In genomic region chr18:2910261-2910660, GRCh38 we compare ENCODE assay signal across 16 cellular contexts.
DNase-seq lines count a peak whose midpoint lies in the region; ATAC-seq and TF ChIP-seq lines count a peak whose summit lies in the region.
"Had no signal": no experiment of that assay in that cellular context is flagged by ENCODE, and none has a peak within 500 bp of the region (broad histone marks: within the 10 kb centered on the region; RNA-seq: fewer than 3 reads in every experiment).

No MANE protein-coding gene starts in this region.

- H3K4me3 Mint-ChIP-seq in activated T-cell treated with anti-CD3 and anti-CD28 coated beads, Interleukin-2, amount 50 U/mL, for 24 hours: no peak overlapping the region
- H3K4me3 Mint-ChIP-seq in activated T-cell treated with anti-CD3 and anti-CD28 coated beads, Interleukin-2, amount 50 U/mL, for 4 hours: no peak overlapping the region
- H3K4me3 Mint-ChIP-seq: CD8-positive, alpha-beta T cell had no signal

- intact Hi-C loops in body of pancreas (cut with DNase I): loop anchor here (10.0 kb wide), 1 partner anchor 55 kb away; no protein-coding TSS in a partner anchor

- no peaks in the 10 kb centered on the region for H3K9me3 Mint-ChIP-seq in activated T-cell treated with anti-CD3 and anti-CD28 coated beads, Interleukin-2, amount 50 U/mL, for 24 hours
- H3K9me3 Mint-ChIP-seq in activated T-cell treated with anti-CD3 and anti-CD28 coated beads, Interleukin-2, amount 50 U/mL, for 4 hours: no peaks in the 10 kb centered on the region
- H3K9me3 Mint-ChIP-seq: CD8-positive, alpha-beta T cell; IgD-negative memory B cell had no signal

- peaks cover 81% of the 10 kb centered on the region for H3K36me3 Mint-ChIP-seq in activated T-cell treated with anti-CD3 and anti-CD28 coated beads, Interleukin-2, amount 50 U/mL, for 24 hours (ENCODE audit: low read depth)
- H3K36me3 Mint-ChIP-seq in activated T-cell treated with anti-CD3 and anti-CD28 coated beads, Interleukin-2, amount 50 U/mL, for 4 hours (ENCODE audit: insufficient read depth): peaks cover 6% of the 10 kb centered on the region

- TF ChIP-seq POLR2A in body of pancreas (IDR thresholded peaks at IDR 0.05): no peak

- no peaks in the 10 kb centered on the region for H3K27me3 Mint-ChIP-seq in activated T-cell treated with anti-CD3 and anti-CD28 coated beads, Interleukin-2, amount 50 U/mL, for 24 hours
- H3K27me3 Mint-ChIP-seq in activated T-cell treated with anti-CD3 and anti-CD28 coated beads, Interleukin-2, amount 50 U/mL, for 4 hours (ENCODE audit: low read depth): no peaks in the 10 kb centered on the region
- H3K27me3 Mint-ChIP-seq: IgD-negative memory B cell had no signal

- H3K4me2 ChIP-seq in parathyroid adenoma (ENCODE audit: low read length): no peak overlapping the region

- ATAC-seq in activated T-cell treated with anti-CD3 and anti-CD28 coated beads, Interleukin-2, amount 50 U/mL, for 4 hours: no peak
- ATAC-seq in HG03108 (IDR thresholded peaks at IDR 0.05; ENCODE audit: unreplicated experiment): no peak
- no peak for ATAC-seq in HG02571 (IDR thresholded peaks at IDR 0.05; ENCODE audit: unreplicated experiment)
- no peak for ATAC-seq in body of pancreas
- ATAC-seq: CD8-positive, alpha-beta T cell had no signal

- no peak for DNase-seq in activated T-cell treated with anti-CD3 and anti-CD28 coated beads, Interleukin-2, amount 50 U/mL, for 24 hours
- no peak for DNase-seq in activated T-cell treated with anti-CD3 and anti-CD28 coated beads, Interleukin-2, amount 50 U/mL, for 4 hours
- peak; percentile 67 for DNase-seq in coronary artery (ENCODE audit: low spot score)
- DNase-seq in ureter (ENCODE audit: low spot score): peak; percentile 33
- no peak for DNase-seq in body of pancreas
- DNase-seq: ACHN, COR-L47, DND-41, GDM1 had no signal

- peak overlapping the region; percentile 56 for H3K27ac Mint-ChIP-seq in activated T-cell treated with anti-CD3 and anti-CD28 coated beads, Interleukin-2, amount 50 U/mL, for 24 hours

- no peak overlapping the region for H3K27ac ChIP-seq in coronary artery
- H3K27ac ChIP-seq in parathyroid adenoma: peak overlapping the region; percentile 99
- H3K27ac ChIP-seq in body of pancreas: no peak overlapping the region
- H3K27ac ChIP-seq: C4-2B had no signal

- TF ChIP-seq CTCF in coronary artery (IDR thresholded peaks at IDR 0.05): no peak
- TF ChIP-seq CTCF in parathyroid adenoma (IDR thresholded peaks at IDR 0.05): no peak
- TF ChIP-seq CTCF in body of pancreas (IDR thresholded peaks at IDR 0.05): no peak

- H3K4me1 ChIP-seq in parathyroid adenoma (peaks cover 76% of the 10 kb centered on the region), body of pancreas (peaks cover 21% of the 10 kb centered on the region)
- H3K4me1 ChIP-seq: HAP-1 had no signal

- H3K4me3 ChIP-seq in coronary artery: no peak overlapping the region
- no peak overlapping the region for H3K4me3 ChIP-seq in parathyroid adenoma (ENCODE audit: low read depth, low read length)
- no peak overlapping the region for H3K4me3 ChIP-seq in body of pancreas
- H3K4me3 ChIP-seq: HAP-1 had no signal

- no peak overlapping the region for H3K9ac ChIP-seq in parathyroid adenoma

- WGBS in body of pancreas, 2 donors: 75 to 100% methylated on average over 3 to 7 of the region's 10 CpGs

- H3K79me2 ChIP-seq in parathyroid adenoma: peaks cover 60% of the 10 kb centered on the region

- H3K36me3 ChIP-seq in parathyroid adenoma (ENCODE audit: control insufficient read depth, insufficient read depth, low read length): no peaks in the 10 kb centered on the region
- no peaks in the 10 kb centered on the region for H3K36me3 ChIP-seq in body of pancreas (replicated peaks in 1 of 2; ENCODE audit: insufficient read depth in 1 of 2, low read depth in 2 of 2)
- H3K36me3 ChIP-seq: HAP-1 had no signal

- H3K9me3 ChIP-seq in parathyroid adenoma (ENCODE audit: control insufficient read depth, low read length) (no peaks in the 10 kb centered on the region), body of pancreas (no peaks in the 10 kb centered on the region)
- H3K9me3 ChIP-seq: HAP-1 had no signal

- no peak overlapping the region for H2AFZ ChIP-seq in parathyroid adenoma

- H3K27me3 ChIP-seq in parathyroid adenoma (ENCODE audit: control insufficient read depth, insufficient read depth, low read length) (no peaks in the 10 kb centered on the region), body of pancreas (peaks cover 0 to 10% of the 10 kb centered on the region in 2 donors)

- H3K4me1 Mint-ChIP-seq in activated T-cell treated with anti-CD3 and anti-CD28 coated beads, Interleukin-2, amount 50 U/mL, for 24 hours (ENCODE audit: low read depth): peaks cover 22% of the 10 kb centered on the region
- H3K4me1 Mint-ChIP-seq in activated T-cell treated with anti-CD3 and anti-CD28 coated beads, Interleukin-2, amount 50 U/mL, for 4 hours (ENCODE audit: low read depth): peaks cover 15% of the 10 kb centered on the region

Comparison
In these comparisons a context has a peak if more than half of its experiments do, and no peak if none do; other contexts are left out.
1. DNase-seq: peak in coronary artery (single experiment) and ureter (single experiment); none in activated T-cell treated with anti-CD3 and anti-CD28 coated beads, Interleukin-2, amount 50 U/mL, for 24 hours (single experiment), activated T-cell treated with anti-CD3 and anti-CD28 coated beads, Interleukin-2, amount 50 U/mL, for 4 hours (single experiment) and body of pancreas (0 of 4).